ENCODE assay signal across 23 cellular contexts in genomic region chr13:79427265-79427664, GRCh38.
"Had no signal": no experiment of that assay in that cellular context is flagged by ENCODE, and none has a peak within 500 bp of the region (broad histone marks: within the 10 kb centered on the region; RNA-seq: fewer than 3 reads in every experiment).

No MANE protein-coding gene starts in this region.

- H3K4me3 ChIP-seq: coronary artery, ovary, right lobe of liver, suprapubic skin, transverse colon, uterus had no signal

- H3K9me3 Mint-ChIP-seq: activated CD4-positive, alpha-beta T cell treated with anti-CD3 and anti-CD28 coated beads, Interleukin-2, amount 10 ng/mL, durations not matched to agents 7 days and 5 days; activated naive CD4-positive, alpha-beta T cell treated with anti-CD3 and anti-CD28 coated beads, Interleukin-2, amount 10 ng/mL, durations not matched to agents 7 days and 5 days; activated naive CD8-positive, alpha-beta T cell treated with anti-CD3 and anti-CD28 coated beads, Interleukin-2, amount 50 U/mL, for 24 hours; activated T-cell treated with anti-CD3 and anti-CD28 coated beads, Interleukin-2, amount 50 U/mL, for 4 hours had no signal

- H3K4me3 Mint-ChIP-seq: activated CD4-positive, alpha-beta T cell treated with anti-CD3 and anti-CD28 coated beads, Interleukin-2, amount 10 ng/mL, durations not matched to agents 7 days and 5 days; activated CD8-positive, alpha-beta T cell treated with anti-CD3 and anti-CD28 coated beads, Interleukin-2, amount 10 ng/mL, durations not matched to agents 7 days and 5 days; activated naive CD4-positive, alpha-beta T cell treated with anti-CD3 and anti-CD28 coated beads, Interleukin-2, amount 10 ng/mL, durations not matched to agents 7 days and 5 days; activated naive CD8-positive, alpha-beta T cell treated with anti-CD3 and anti-CD28 coated beads, Interleukin-2, amount 50 U/mL, for 24 hours; activated T-cell treated with anti-CD3 and anti-CD28 coated beads, Interleukin-2, amount 50 U/mL, for 4 hours; stimulated activated naive CD8-positive, alpha-beta T cell treated with anti-CD3 and anti-CD28 coated beads, Interleukin-15, amount 100 ng/mL, for 72 hours had no signal

- H3K27ac Mint-ChIP-seq: activated CD4-positive, alpha-beta T cell treated with anti-CD3 and anti-CD28 coated beads, Interleukin-2, amount 10 ng/mL, durations not matched to agents 7 days and 5 days; activated CD8-positive, alpha-beta T cell treated with anti-CD3 and anti-CD28 coated beads, Interleukin-2, amount 10 ng/mL, durations not matched to agents 7 days and 5 days; activated naive CD4-positive, alpha-beta T cell treated with anti-CD3 and anti-CD28 coated beads, Interleukin-2, amount 10 ng/mL, durations not matched to agents 7 days and 5 days; activated naive CD8-positive, alpha-beta T cell treated with anti-CD3 and anti-CD28 coated beads, Interleukin-2, amount 50 U/mL, for 24 hours; stimulated activated naive CD8-positive, alpha-beta T cell treated with anti-CD3 and anti-CD28 coated beads, Interleukin-15, amount 100 ng/mL, for 72 hours had no signal

- H3K36me3 Mint-ChIP-seq: activated naive CD4-positive, alpha-beta T cell treated with anti-CD3 and anti-CD28 coated beads, Interleukin-2, amount 10 ng/mL, durations not matched to agents 7 days and 5 days had no signal

- ATAC-seq: activated CD4-positive, CD25-positive, alpha-beta regulatory T cell treated with anti-CD3 and anti-CD28 coated beads, Interleukin-2, amount 50 U/mL, for 24 hours; activated CD8-positive, alpha-beta T cell treated with anti-CD3 and anti-CD28 coated beads, Interleukin-2, amount 10 ng/mL, durations not matched to agents 7 days and 5 days; activated naive CD8-positive, alpha-beta T cell treated with anti-CD3 and anti-CD28 coated beads, Interleukin-2, amount 50 U/mL, for 24 hours; activated T-cell treated with anti-CD3 and anti-CD28 coated beads, Interleukin-2, amount 50 U/mL, for 4 hours; left ventricle myocardium superior; right lobe of liver; stimulated activated naive CD8-positive, alpha-beta T cell treated with anti-CD3 and anti-CD28 coated beads, Interleukin-15, amount 100 ng/mL, for 72 hours had no signal

- H3K4me1 Mint-ChIP-seq: activated naive CD4-positive, alpha-beta T cell treated with anti-CD3 and anti-CD28 coated beads, Interleukin-2, amount 10 ng/mL, durations not matched to agents 7 days and 5 days; stimulated activated naive CD8-positive, alpha-beta T cell treated with anti-CD3 and anti-CD28 coated beads, Interleukin-15, amount 100 ng/mL, for 72 hours had no signal

- DNase-seq: activated CD4-positive, alpha-beta T cell treated with anti-CD3 and anti-CD28 coated beads, Interleukin-2, amount 10 ng/mL, durations not matched to agents 7 days and 5 days; activated CD8-positive, alpha-beta T cell treated with anti-CD3 and anti-CD28 coated beads, Interleukin-2, amount 10 ng/mL, durations not matched to agents 7 days and 5 days; activated effector memory CD4-positive, alpha-beta T cell treated with Interleukin-2 at 50 U/mL for 16 hours; activated naive CD4-positive, alpha-beta T cell treated with anti-CD3 and anti-CD28 coated beads, Interleukin-2, amount 10 ng/mL, durations not matched to agents 7 days and 5 days; activated naive CD8-positive, alpha-beta T cell treated with anti-CD3 and anti-CD28 coated beads, Interleukin-2, amount 50 U/mL, for 24 hours; activated T-cell treated with anti-CD3 and anti-CD28 coated beads, Interleukin-2, amount 50 U/mL, for 4 hours; aorta; erythroblast; foreskin melanocyte; head of caudate nucleus; kidney; left ventricle myocardium superior; ovary; right lobe of liver; small intestine; stimulated activated CD4-positive, alpha-beta T cell treated with anti-CD3 and anti-CD28 coated beads, Interleukin-15, amount 100 ng/mL, for 24 hours; stimulated activated CD4-positive, alpha-beta T cell treated with anti-CD3 and anti-CD28 coated beads, Interleukin-2, amount 100 ng/mL, for 48 hours; stimulated activated naive CD8-positive, alpha-beta T cell treated with anti-CD3 and anti-CD28 coated beads, Interleukin-15, amount 100 ng/mL, for 72 hours; transverse colon; uterus had no signal

- H3K27me3 Mint-ChIP-seq: activated CD4-positive, alpha-beta T cell treated with anti-CD3 and anti-CD28 coated beads, Interleukin-2, amount 10 ng/mL, durations not matched to agents 7 days and 5 days; activated naive CD4-positive, alpha-beta T cell treated with anti-CD3 and anti-CD28 coated beads, Interleukin-2, amount 10 ng/mL, durations not matched to agents 7 days and 5 days; activated naive CD8-positive, alpha-beta T cell treated with anti-CD3 and anti-CD28 coated beads, Interleukin-2, amount 50 U/mL, for 24 hours; stimulated activated naive CD8-positive, alpha-beta T cell treated with anti-CD3 and anti-CD28 coated beads, Interleukin-15, amount 100 ng/mL, for 72 hours had no signal
